ENCODE assay signal across 20 cellular contexts in the genomic region with DNA sequence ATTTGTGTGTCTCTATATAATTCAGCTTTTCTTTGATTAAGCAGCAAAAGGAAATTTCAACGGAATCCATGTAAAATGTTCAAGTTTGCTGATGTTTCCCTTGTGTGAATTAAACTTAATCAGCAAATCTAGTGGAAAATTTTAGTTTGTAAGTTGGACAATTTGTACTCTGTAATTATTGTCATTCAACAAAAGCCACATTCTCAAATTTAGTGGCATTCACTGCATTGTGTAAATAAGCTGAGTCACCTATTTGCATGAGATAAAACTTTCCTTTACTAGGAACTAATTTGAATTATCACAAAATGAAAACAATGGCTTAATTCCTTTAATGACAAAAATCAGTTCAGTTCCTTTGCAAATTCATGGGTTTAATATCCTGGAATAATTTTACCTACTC.
DNase-seq lines count a peak whose midpoint lies in the region; ATAC-seq, FAIRE-seq and TF ChIP-seq lines count a peak whose summit lies in the region.
"Had no signal": no experiment of that assay in that cellular context is flagged by ENCODE, and none has a peak within 500 bp of the region (broad histone marks: within the 10 kb centered on the region; RNA-seq: fewer than 3 reads in every experiment).

No MANE protein-coding gene starts in this region.

- H3K4me2 ChIP-seq in DND-41 (ENCODE audit: insufficient read depth, low read length) (no peak overlapping the region), PC-3 (ENCODE audit: low read length) (no peak overlapping the region), HepG2 (ENCODE audit: low read depth, low read length) (no peak overlapping the region)

- peak overlapping the region; percentile 16; the same call in 1 of the 2 replicates for H2AFZ ChIP-seq in DND-41 (ENCODE audit: low read depth, low read length)
- H2AFZ ChIP-seq in PC-3 (ENCODE audit: low read length), result no peak overlapping the region
- no peak overlapping the region for H2AFZ ChIP-seq in HepG2 (ENCODE audit: low read length)

- no peaks in the 10 kb centered on the region for H3K9me2 ChIP-seq in PC-3 (replicated peaks; ENCODE audit: low read length)

- BruUV-seq in PC-3 (replicated peaks; lab: Mats Ljungman, UMichigan) (no TSS peak), HepG2 (replicated peaks; lab: Mats Ljungman, UMichigan) (no TSS peak)

- no peak for TF ChIP-seq RAD21 in HepG2 (CRISPR knock-in tag; IDR thresholded peaks at IDR 0.05)

- intact Hi-C loops in PC-3 (cut with micrococcal nuclease) (no loop called here), HepG2 (cut with micrococcal nuclease; ENCODE audit: unreplicated experiment) (no loop called here), transverse colon (cut with DNase I; ENCODE audit: low total_unique reads) (no loop called here), body of pancreas (cut with DNase I) (no loop called here)

- H3K4me1 ChIP-seq in DND-41 (ENCODE audit: insufficient read depth, low read length) (peaks cover 26% of the 10 kb centered on the region), HUES64 (ENCODE audit: insufficient read depth, low read length) (peaks cover 17% of the 10 kb centered on the region), PC-3 (ENCODE audit: insufficient read depth, low read length) (peaks cover 6% of the 10 kb centered on the region; the same call in 1 of the 2 replicates), HepG2 (ENCODE audit: insufficient read depth, low read length) (no peaks in the 10 kb centered on the region), transverse colon (no peaks in the 10 kb centered on the region), body of pancreas (no peaks in the 10 kb centered on the region)
- H3K4me1 ChIP-seq: Peyer's patch had no signal

- TF ChIP-seq POLR2A in HepG2 (IDR thresholded peaks at IDR 0.05; ENCODE audit: insufficient read depth in 1 of 2, low read depth in 2 of 2, low read length in 2 of 2) (no peak), transverse colon (IDR thresholded peaks at IDR 0.05) (no peak), body of pancreas (IDR thresholded peaks at IDR 0.05) (no peak)

- TF ChIP-seq EP300 in HepG2 (IDR thresholded peaks at IDR 0.05; ENCODE audit: low read depth in 2 of 2, low read length in 2 of 2), result no peak
- no peak for TF ChIP-seq EP300 in HepG2 (CRISPR knock-in tag; IDR thresholded peaks at IDR 0.05; ENCODE audit: borderline replicate concordance)
- TF ChIP-seq EP300 in transverse colon (IDR thresholded peaks at IDR 0.05; ENCODE audit: low read depth), result no peak

- H3K79me2 ChIP-seq in DND-41 (ENCODE audit: insufficient read depth, low read length) (no peaks in the 10 kb centered on the region), PC-3 (ENCODE audit: low read length) (no peaks in the 10 kb centered on the region), HepG2 (ENCODE audit: insufficient read depth, low read length) (no peaks in the 10 kb centered on the region)

- 93% methylated on average over 1 of the region's 1 CpG for WGBS in HUES64
- WGBS in HepG2 (ENCODE audit: low lambda C conversion rate), result 0% methylated on average over 1 of the region's 1 CpG
- WGBS in transverse colon (ENCODE audit: low coverage in 1 of 2), 2 donors, result 78 to 89% methylated on average over 1 of the region's 1 CpG
- 74 to 88% methylated on average over 1 of the region's 1 CpG for WGBS in body of pancreas, 2 donors

- no peaks in the 10 kb centered on the region for H4K20me1 ChIP-seq in DND-41 (ENCODE audit: insufficient read depth, low read length)
- H4K20me1 ChIP-seq in PC-3 (ENCODE audit: low read length), result no peaks in the 10 kb centered on the region
- H4K20me1 ChIP-seq in HepG2 (ENCODE audit: insufficient read depth, low read length), result no peaks in the 10 kb centered on the region

- no peak for ATAC-seq in DND-41 (ENCODE audit: insufficient read depth, low read depth)
- ATAC-seq in PC-3, result peak; percentile 48; the same call in 1 of the 2 replicates
- no peak for ATAC-seq in HepG2
- ATAC-seq in body of pancreas, result no peak
- ATAC-seq: CD8-positive, alpha-beta T cell had no signal

- POLR2A ChIA-PET in PC-3 (lab: Charles Lee; ENCODE audit: unreplicated experiment) (interaction anchor here (0.5 kb wide), 1 partner anchor 10 kb away, joined by 4 read pairs; no protein-coding TSS in a partner anchor), HepG2 (lab: Yijun Ruan, JAX) (no interaction called here)

- no peaks in the 10 kb centered on the region for H3K27me3 ChIP-seq in DND-41 (ENCODE audit: insufficient read depth, low read length, poor library complexity)
- H3K27me3 ChIP-seq in HUES64 (ENCODE audit: insufficient read depth, low read length), result no peaks in the 10 kb centered on the region
- H3K27me3 ChIP-seq in PC-3 (ENCODE audit: low read length), result no peaks in the 10 kb centered on the region
- no peaks in the 10 kb centered on the region for H3K27me3 ChIP-seq in HepG2 (ENCODE audit: control insufficient read depth in 1 of 2, insufficient read depth in 2 of 2, low read length in 2 of 2)
- H3K27me3 ChIP-seq in transverse colon, result no peaks in the 10 kb centered on the region
- H3K27me3 ChIP-seq in body of pancreas, result no peaks in the 10 kb centered on the region
- H3K27me3 ChIP-seq: Peyer's patch had no signal

- FAIRE-seq in HepG2 (lab: Jason Lieb, UNC), result no peak
- FAIRE-seq: A204.1, HTR-8/SVneo had no signal

- H3K4me3 ChIP-seq in DND-41 (ENCODE audit: low read depth in 1 of 2, low read length in 2 of 2), result no peak overlapping the region
- no peak overlapping the region for H3K4me3 ChIP-seq in HUES64 (ENCODE audit: low read length)
- H3K4me3 ChIP-seq in PC-3 (ENCODE audit: low read length), result no peak overlapping the region
- no peak overlapping the region for H3K4me3 ChIP-seq in HepG2 (replicated peaks in 1 of 3; ENCODE audit: insufficient read depth in 1 of 3, low read depth in 2 of 3, low read length in 3 of 3)
- no peak overlapping the region for H3K4me3 ChIP-seq in transverse colon
- no peak overlapping the region for H3K4me3 ChIP-seq in body of pancreas
- H3K4me3 ChIP-seq: Peyer's patch, SK-N-MC had no signal

- CTCF ChIA-PET in PC-3 (lab: Charles Lee) (no interaction called here), HepG2 (lab: Yijun Ruan, JAX; ENCODE audit: low intra/inter-chr PET ratio, low total read pairs) (no interaction called here)

- no peak overlapping the region for H3K9ac ChIP-seq in DND-41 (ENCODE audit: low read depth, low read length)
- H3K9ac ChIP-seq in HUES64 (ENCODE audit: low read depth, low read length), result no peak overlapping the region
- no peak overlapping the region for H3K9ac ChIP-seq in PC-3 (ENCODE audit: low read length)
- no peak overlapping the region for H3K9ac ChIP-seq in HepG2 (ENCODE audit: insufficient read depth, low read depth, low read length)

- no peaks in the 10 kb centered on the region for H3F3A ChIP-seq in PC-3 (ENCODE audit: low read length, unreplicated experiment)

- in situ Hi-C loops in HepG2 (cut with HindIII; ENCODE audit: extremely low pct_ligation_motif_present, low pct_unique_long_range_greater_than_20kb) (no loop called here), transverse colon (cut with MboI; ENCODE audit: low pct_ligation_motif_present in 1 of 4, low pct_unique_long_range_greater_than_20kb in 1 of 4, low sequenced_read_pairs in 3 of 4) (no loop called here)

- no peaks in the 10 kb centered on the region for H3K36me3 ChIP-seq in DND-41 (ENCODE audit: insufficient read depth, low read length)
- H3K36me3 ChIP-seq in HUES64 (ENCODE audit: insufficient read depth, low read length), result no peaks in the 10 kb centered on the region
- no peaks in the 10 kb centered on the region for H3K36me3 ChIP-seq in PC-3 (ENCODE audit: low read depth, low read length)
- no peaks in the 10 kb centered on the region for H3K36me3 ChIP-seq in HepG2 (replicated peaks in 1 of 2; ENCODE audit: control insufficient read depth in 1 of 2, insufficient read depth in 2 of 2, low read length in 2 of 2)
- H3K36me3 ChIP-seq in transverse colon, result no peaks in the 10 kb centered on the region
- no peaks in the 10 kb centered on the region for H3K36me3 ChIP-seq in body of pancreas (replicated peaks in 1 of 2; ENCODE audit: insufficient read depth in 1 of 2, low read depth in 2 of 2)
- H3K36me3 ChIP-seq: Peyer's patch had no signal

- H3K27ac ChIP-seq in DND-41 (ENCODE audit: low read length) (peak overlapping the region; percentile 31; the same call in 1 of the 2 replicates), HUES64 (ENCODE audit: low read depth, low read length) (peak overlapping the region; percentile 51; the same call in 1 of the 2 replicates), PC-3 (ENCODE audit: low read length) (no peak overlapping the region), HepG2 (ENCODE audit: extremely low read length, insufficient read depth, low read length) (no peak overlapping the region), transverse colon (no peak overlapping the region), body of pancreas (no peak overlapping the region)
- H3K27ac ChIP-seq: Peyer's patch, SK-N-MC had no signal

- DNase-seq in DND-41 (no peak), PC-3 (no peak), HepG2 (ENCODE audit: low spot score) (no peak), transverse colon (no peak), body of pancreas (no peak), pons (ENCODE audit: low spot score) (no peak)
- DNase-seq: C1 segment of cervical spinal cord; CD8-positive, alpha-beta T cell; DMS 273 treated with DMSO at 0.1 percent for 48 hours; H9; Kasumi-1; NCI-H2029; NCI-H446 treated with DMSO at 0.1 percent for 48 hours; NCI-H526 treated with DMSO at 0.1 percent for 48 hours; Peyer's patch; SIG-M5 had no signal

- H3K9me3 ChIP-seq in DND-41 (ENCODE audit: insufficient read depth, low read length, severe bottlenecking) (peaks cover 3% of the 10 kb centered on the region), HUES64 (ENCODE audit: insufficient read depth, low read depth, low read length) (no peaks in the 10 kb centered on the region), PC-3 (ENCODE audit: low read length) (no peaks in the 10 kb centered on the region), HepG2 (ENCODE audit: low read length) (no peaks in the 10 kb centered on the region; the same call in 1 of the 2 replicates), transverse colon (no peaks in the 10 kb centered on the region), body of pancreas (no peaks in the 10 kb centered on the region)
- H3K9me3 ChIP-seq: Peyer's patch had no signal

- TF ChIP-seq CTCF in DND-41 (IDR thresholded peaks at IDR 0.05; ENCODE audit: borderline replicate concordance, extremely low read depth, low read length, poor library complexity, severe bottlenecking) (no peak), PC-3 (conservative IDR thresholded peaks at IDR 0.05; ENCODE audit: low read depth, low read length) (no peak), HepG2 (CRISPR knock-in tag; IDR thresholded peaks at IDR 0.05) (no peak), transverse colon (IDR thresholded peaks at IDR 0.05) (no peak), body of pancreas (IDR thresholded peaks at IDR 0.05) (no peak)

TF ChIP-seq in HepG2, 621 proteins besides CTCF, POLR2A, EP300 and RAD21:
- peak; percentile 57 for TF ChIP-seq NFE2L2 (IDR thresholded peaks at IDR 0.05; ENCODE audit: low read length)
- TF ChIP-seq MAFF (IDR thresholded peaks at IDR 0.05; ENCODE audit: low read depth, low read length), result peak; percentile 56
- peak; percentile 50 to 66 for TF ChIP-seq MAFK (conservative IDR thresholded peaks at IDR 0.05 in 1 of 2, IDR thresholded peaks at IDR 0.05 in 1 of 2; ENCODE audit: low read length in 2 of 2)
- TF ChIP-seq HMGA1 (CRISPR knock-in tag; conservative IDR thresholded peaks at IDR 0.05), result no peak

Comparison
In these comparisons a context has a peak if more than half of its experiments do, and no peak if none do; other contexts are left out.
1. H3K27ac ChIP-seq: peak in DND-41 (single experiment) and HUES64 (single experiment); none in PC-3 (single experiment), HepG2 (single experiment), transverse colon (0 of 4) and body of pancreas (0 of 4).